Comparison of ENCODE assay signal across 23 cellular contexts in the genomic region with DNA sequence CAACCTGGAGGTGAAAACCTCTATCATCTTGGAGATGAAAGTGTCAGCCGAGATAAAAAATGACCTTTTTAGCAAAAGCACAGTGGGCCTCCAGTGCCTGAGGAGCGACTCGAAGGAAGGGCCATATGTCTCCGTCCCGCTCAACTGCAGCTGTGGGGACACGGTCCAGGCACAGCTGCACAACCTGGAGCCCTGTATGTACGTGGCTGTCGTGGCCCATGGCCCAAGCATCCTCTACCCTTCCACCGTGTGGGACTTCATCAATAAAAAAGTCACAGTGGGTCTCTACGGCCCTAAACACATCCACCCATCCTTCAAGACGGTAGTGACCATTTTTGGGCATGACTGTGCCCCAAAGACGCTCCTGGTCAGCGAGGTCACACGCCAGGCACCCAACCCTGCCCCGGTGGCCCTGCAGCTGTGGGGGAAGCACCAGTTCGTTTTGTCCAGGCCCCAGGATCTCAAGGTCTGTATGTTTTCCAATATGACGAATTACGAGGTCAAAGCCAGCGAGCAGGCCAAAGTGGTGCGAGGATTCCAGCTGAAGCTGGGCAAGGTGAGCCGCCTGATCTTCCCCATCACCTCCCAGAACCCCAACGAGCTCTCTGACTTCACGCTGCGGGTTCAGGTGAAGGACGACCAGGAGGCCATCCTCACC.
"Had no signal": no experiment of that assay in that cellular context is flagged by ENCODE, and none has a peak within 500 bp of the region (broad histone marks: within the 10 kb centered on the region; RNA-seq: fewer than 3 reads in every experiment).

No MANE protein-coding gene starts in this region.

- H3K4me1 Mint-ChIP-seq: endodermal cell had no signal

- H3K27ac Mint-ChIP-seq: endodermal cell; naive thymus-derived CD8-positive, alpha-beta T cell; stimulated activated naive B cell treated with anti-CD40 and anti-IgM and Interleukin-4, amounts not matched to agents 10 μg/mL and 1 μg/mL and 100 μg/mL, for 72 hours; stimulated activated naive CD8-positive, alpha-beta T cell treated with anti-CD3 and anti-CD28 coated beads, Interleukin-15, Interleukin-2, amounts not matched to agents 100 ng/mL and 50 ng/mL, for 24 hours had no signal

- H3K4me2 ChIP-seq: neural progenitor cell had no signal

- H3K27ac ChIP-seq: epithelial cell of prostate, gastrocnemius medialis, left ventricle myocardium inferior, lower lobe of right lung, neural progenitor cell, psoas muscle, skin epidermis, transverse colon, vagina had no signal

- H2AFZ ChIP-seq: neural progenitor cell had no signal

- ATAC-seq: esophagus mucosa; gastrocnemius medialis; left colon; lower lobe of right lung; naive thymus-derived CD8-positive, alpha-beta T cell; psoas muscle; right cardiac atrium; stimulated activated naive B cell treated with anti-CD40 and anti-IgM and Interleukin-4, amounts not matched to agents 10 μg/mL and 1 μg/mL and 100 μg/mL, for 72 hours had no signal

- H3K4me3 Mint-ChIP-seq: endodermal cell; neural progenitor cell; stimulated activated naive B cell treated with anti-CD40 and anti-IgM and Interleukin-4, amounts not matched to agents 10 μg/mL and 1 μg/mL and 100 μg/mL, for 72 hours; stimulated activated naive CD8-positive, alpha-beta T cell treated with anti-CD3 and anti-CD28 coated beads, Interleukin-15, Interleukin-2, amounts not matched to agents 100 ng/mL and 50 ng/mL, for 24 hours had no signal

- H3K4me3 ChIP-seq: gastrocnemius medialis, left ventricle myocardium inferior, lower lobe of right lung, neural progenitor cell, psoas muscle, skin epidermis, transverse colon, vagina had no signal

- DNase-seq: effector CD8-positive, alpha-beta T cell; endodermal cell; foreskin fibroblast; gastrocnemius medialis; head of caudate nucleus; hippocampal formation; left colon; left ventricle myocardium inferior; lower lobe of right lung; naive thymus-derived CD8-positive, alpha-beta T cell; nucleus accumbens; right cardiac atrium; stimulated activated CD4-positive, alpha-beta T cell treated with anti-CD3 and anti-CD28 coated beads, Interleukin-15, amount 100 ng/mL, for 24 hours; stimulated activated CD4-positive, alpha-beta T cell treated with anti-CD3 and anti-CD28 coated beads, Interleukin-2, amount 100 ng/mL, for 48 hours; stimulated activated naive B cell treated with anti-CD40 and anti-IgM and Interleukin-4, amounts not matched to agents 10 μg/mL and 1 μg/mL and 100 μg/mL, for 72 hours; transverse colon had no signal

- H3K9ac ChIP-seq: neural progenitor cell had no signal

- H3K36me3 Mint-ChIP-seq: naive thymus-derived CD8-positive, alpha-beta T cell had no signal

- H3K27me3 Mint-ChIP-seq: stimulated activated naive B cell treated with anti-CD40 and anti-IgM and Interleukin-4, amounts not matched to agents 10 μg/mL and 1 μg/mL and 100 μg/mL, for 72 hours had no signal

- H3K4me1 ChIP-seq: gastrocnemius medialis, psoas muscle, transverse colon, vagina had no signal

- H3K9me3 ChIP-seq: gastrocnemius medialis, left ventricle myocardium inferior, lower lobe of right lung, psoas muscle, transverse colon, vagina had no signal

- H3K9me3 Mint-ChIP-seq: endodermal cell; neural progenitor cell; stimulated activated naive B cell treated with anti-CD40 and anti-IgM and Interleukin-4, amounts not matched to agents 10 μg/mL and 1 μg/mL and 100 μg/mL, for 72 hours; stimulated activated naive CD8-positive, alpha-beta T cell treated with anti-CD3 and anti-CD28 coated beads, Interleukin-15, Interleukin-2, amounts not matched to agents 100 ng/mL and 50 ng/mL, for 24 hours had no signal

- H3K36me3 ChIP-seq: neural progenitor cell had no signal

- H3K27me3 ChIP-seq: gastrocnemius medialis, neural progenitor cell, transverse colon, vagina had no signal
